In genomic region chr1:63148825-63149645, GRCh38 we compare ENCODE assay signal across 8 cellular contexts.
DNase-seq lines count a peak whose midpoint lies in the region; ATAC-seq and TF ChIP-seq lines count a peak whose summit lies in the region.

No MANE protein-coding gene starts in this region.

- TF ChIP-seq CTCF in WERI-Rb-1 (IDR thresholded peaks at IDR 0.05; ENCODE audit: low read depth, low read length), result peak; percentile 71
- peak in 1 of 3 experiments; percentile 49 for TF ChIP-seq CTCF in testis (IDR thresholded peaks at IDR 0.05)

- WGBS in testis, 2 donors, result 35 to 36% methylated on average over 3 of the region's 3 CpGs

- no peak for TF ChIP-seq POLR2A in testis (IDR thresholded peaks at IDR 0.05)

- H3K9me3 ChIP-seq in WERI-Rb-1 (ENCODE audit: severe bottlenecking), result no peaks in the 10 kb centered on the region
- H3K9me3 ChIP-seq in testis, result no peaks in the 10 kb centered on the region

- DNase-seq in NOMO-1 treated with DMSO at 0.1 percent for 48 hours (lab: John Stamatoyannopoulos, UW; ENCODE audit: unreplicated experiment), result peak; percentile 18
- DNase-seq in NOMO-1 treated with dmso at 0.1 percent for 144 hours (lab: John Stamatoyannopoulos, UW; ENCODE audit: unreplicated experiment), result no peak
- DNase-seq in MV-4-11 (lab: John Stamatoyannopoulos, UW), result peak; percentile 23
- peak; percentile 60 for DNase-seq in WERI-Rb-1
- peak; percentile 32 to 46 for DNase-seq in hippocampal formation (lab: John Stamatoyannopoulos, UW)
- peak; percentile 69 for DNase-seq in testis
- DNase-seq in activated gamma-delta T cell treated with Interleukin-2 at 50 U/mL for 16 hours, result no peak

- no peaks in the 10 kb centered on the region for H3K36me3 ChIP-seq in WERI-Rb-1
- no peaks in the 10 kb centered on the region for H3K36me3 ChIP-seq in testis (ENCODE audit: low read depth, missing control alignments)

- intact Hi-C loops in testis (cut with DNase I; ENCODE audit: low total_unique reads), result no loop called here

- H3K27me3 ChIP-seq in WERI-Rb-1 (ENCODE audit: insufficient read depth, low read depth, severe bottlenecking), result no peaks in the 10 kb centered on the region
- no peaks in the 10 kb centered on the region for H3K27me3 ChIP-seq in testis

- no peak overlapping the region for H3K4me3 ChIP-seq in WERI-Rb-1 (ENCODE audit: low read depth, low read length)
- H3K4me3 ChIP-seq in testis, result no peak overlapping the region

- H3K4me1 ChIP-seq in testis, result no peaks in the 10 kb centered on the region

- ATAC-seq in GM21723 (IDR thresholded peaks at IDR 0.05; ENCODE audit: unreplicated experiment), result peak; percentile 79

- H3K27ac ChIP-seq in WERI-Rb-1 (no peak overlapping the region), testis (no peak overlapping the region)

Comparison
In these comparisons a context has a peak if more than half of its experiments do, and no peak if none do; other contexts are left out.
1. DNase-seq: peak in NOMO-1 treated with DMSO at 0.1 percent for 48 hours (single experiment), MV-4-11 (single experiment), WERI-Rb-1 (single experiment), hippocampal formation (2 of 2) and testis (single experiment); none in NOMO-1 treated with dmso at 0.1 percent for 144 hours (single experiment) and activated gamma-delta T cell treated with Interleukin-2 at 50 U/mL for 16 hours (single experiment).